ENCODE assay signal across 25 cellular contexts in genomic region chr15:83174891-83175290, GRCh38.
"Had no signal": no experiment of that assay in that cellular context is flagged by ENCODE, and none has a peak within 500 bp of the region (broad histone marks: within the 10 kb centered on the region; RNA-seq: fewer than 3 reads in every experiment).

No MANE protein-coding gene starts in this region.

- DNase-seq: activated CD4-positive, alpha-beta T cell treated with anti-CD3 and anti-CD28 coated beads for 4 hours; activated CD4-positive, alpha-beta T cell treated with anti-CD3 and anti-CD28 coated beads, Interleukin-2, amount 50 U/mL, for 4 hours; activated CD8-positive, alpha-beta memory T cell treated with anti-CD3 and anti-CD28 coated beads, Interleukin-2, amount 50 U/mL, for 4 hours; activated gamma-delta T cell; activated naive CD4-positive, alpha-beta T cell treated with anti-CD3 and anti-CD28 coated beads, Interleukin-2, amount 10 ng/mL, durations not matched to agents 7 days and 5 days; activated naive CD8-positive, alpha-beta T cell treated with anti-CD3 and anti-CD28 coated beads, Interleukin-2, amount 10 ng/mL, durations not matched to agents 7 days and 5 days; activated T-cell treated with anti-CD3 and anti-CD28 coated beads, Interleukin-2, amount 50 U/mL, for 1 hour; amygdala; caudate nucleus; cortex of kidney; effector memory CD8-positive, alpha-beta T cell; gastrocnemius medialis; glutamatergic neuron; islet precursor cell; left ventricle myocardium inferior; nephron progenitor cell; ovary; right lobe of liver; stimulated activated CD4-positive, alpha-beta T cell treated with anti-CD3 and anti-CD28 coated beads, Interleukin-12 subunit alpha, Interleukin-12 subunit beta, amount 100 ng/mL, for 4 hours; stimulated activated CD4-positive, alpha-beta T cell treated with anti-CD3 and anti-CD28 coated beads, Interleukin-4, amount 100 ng/mL, for 1 hour; uterus had no signal

- H3K36me3 ChIP-seq: gastrocnemius medialis, left ventricle myocardium inferior, neutrophil, ovary, right lobe of liver, thoracic aorta, uterus had no signal

- H3K27ac ChIP-seq: gastrocnemius medialis, left ventricle myocardium inferior, neutrophil, ovary, right lobe of liver, thoracic aorta, uterus had no signal

- H3K4me3 ChIP-seq: gastrocnemius medialis, left ventricle myocardium inferior, lung, ovary, right lobe of liver, skin epidermis, thoracic aorta, uterus had no signal

- ATAC-seq: effector memory CD8-positive, alpha-beta T cell; gastrocnemius medialis; right lobe of liver had no signal

- H3K27me3 ChIP-seq: gastrocnemius medialis, neutrophil, ovary, right lobe of liver, uterus had no signal

- H3K9me3 ChIP-seq: gastrocnemius medialis, neutrophil, ovary, right lobe of liver, thoracic aorta, uterus had no signal

- H3K4me1 ChIP-seq: gastrocnemius medialis, right lobe of liver, uterus had no signal
